Comparison of ENCODE assay signal across 8 cellular contexts in the genomic region with DNA sequence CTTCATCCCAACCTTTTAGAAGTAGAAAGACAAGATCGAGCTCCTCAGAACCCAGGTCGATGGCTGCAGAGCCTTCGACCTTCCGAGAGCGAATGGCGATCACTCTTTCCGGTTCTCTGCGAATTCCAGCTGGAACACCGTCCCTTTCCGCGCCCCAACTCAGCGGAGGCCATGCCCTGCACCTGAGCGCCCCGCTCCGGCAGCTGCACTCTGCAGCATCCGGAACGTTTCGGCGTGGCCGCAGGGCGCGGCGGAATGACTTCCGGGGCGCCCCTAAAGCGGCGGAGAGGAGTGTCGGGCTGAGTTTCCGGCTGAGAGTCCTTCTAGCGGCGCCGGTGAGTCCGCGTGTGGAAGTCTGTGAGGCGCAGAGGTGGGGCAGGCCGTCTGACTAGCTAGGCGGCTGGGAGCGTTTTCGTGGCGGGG. TPM values are rescaled to one million over a fixed set of nuclear protein-coding genes. Genes with fewer than 3 reads are reported as not detected.
DNase-seq lines count a peak whose midpoint lies in the region; ATAC-seq and TF ChIP-seq lines count a peak whose summit lies in the region.
"Not testable (repeated sequence)": the region's sequence is repeated elsewhere in the genome, so short reads cannot be mapped to it uniquely, and the experiment has no call there.

A gene (plus strand): TSS at position 284 of the 423 bp plus-strand sequence. CDS start 4,942 bp downstream, outside the sequence.

- ATAC-seq in CD4-positive, alpha-beta T cell (ENCODE audit: poor library complexity) = peak; percentile 98
- peak; percentile 96 for ATAC-seq in GM19467 (IDR thresholded peaks at IDR 0.05; ENCODE audit: unreplicated experiment)
- ATAC-seq in HG03354 (IDR thresholded peaks at IDR 0.05; ENCODE audit: poor library complexity, severe bottlenecking, unreplicated experiment) = peak; percentile 99
- ATAC-seq in T-cell (replicated peaks in 1 of 4) = peak; percentile 99 to 100 (median 100)
- peak; percentile 100 for ATAC-seq in activated naive CD4-positive, alpha-beta T cell treated with anti-CD3 and anti-CD28 coated beads, Interleukin-2, amount 50 U/mL, for 72 hours
- ATAC-seq in naive B cell (ENCODE audit: low read depth in 2 of 2) = peak; percentile 99

- H3K9me3 ChIP-seq in CD4-positive, alpha-beta T cell (ENCODE audit: control insufficient read depth, low read length) = not testable (repeated sequence)

- intact Hi-C loops in CD4-positive, alpha-beta T cell (cut with DNase I, micrococcal nuclease) = not testable (repeated sequence)

- peak within 1 kb of the TSS; percentile 72 for H3K27ac Mint-ChIP-seq in CD4-positive, alpha-beta T cell
- H3K27ac Mint-ChIP-seq in T-cell (peak within 1 kb of the TSS; percentile 90), naive B cell (peak within 1 kb of the TSS; percentile 26 to 97 (median 91))
- H3K27ac Mint-ChIP-seq in activated naive CD4-positive, alpha-beta T cell treated with anti-CD3 and anti-CD28 coated beads, Interleukin-2, amount 50 U/mL, for 72 hours = peak within 1 kb of the TSS; percentile 86 to 97

- not testable (repeated sequence) for H3K4me1 Mint-ChIP-seq in CD4-positive, alpha-beta T cell (ENCODE audit: low read depth); T-cell; naive B cell

- not testable (repeated sequence) for H3K27me3 ChIP-seq in CD4-positive, alpha-beta T cell (ENCODE audit: control insufficient read depth, insufficient read depth, low read length)

- H3K27ac ChIP-seq in CD4-positive, alpha-beta T cell (ENCODE audit: low read depth, low read length) = not testable (repeated sequence)

- CTCF ChIA-PET in CD4-positive, alpha-beta T cell (lab: Charles Lee); T-cell (lab: Charles Lee): not testable (repeated sequence)

- H3K9me3 Mint-ChIP-seq in CD4-positive, alpha-beta T cell; T-cell; activated naive CD4-positive, alpha-beta T cell treated with anti-CD3 and anti-CD28 coated beads, Interleukin-2, amount 50 U/mL, for 72 hours; naive B cell: not testable (repeated sequence)

- H3K4me3 Mint-ChIP-seq in CD4-positive, alpha-beta T cell = peak within 1 kb of the TSS; percentile 92
- peak within 1 kb of the TSS; percentile 92 to 95 (median 92) for H3K4me3 Mint-ChIP-seq in T-cell
- H3K4me3 Mint-ChIP-seq in naive B cell = peak within 1 kb of the TSS; percentile 86 to 98 (median 96)

- peak; percentile 53 to 75 (median 65) for DNase-seq in CD4-positive, alpha-beta T cell
- DNase-seq in T-cell (peak; percentile 45 to 80 (median 70)), fibroblast of the conjunctiva (ENCODE audit: low read depth) (peak; percentile 43), naive B cell (peak; percentile 73)
- DNase-seq in activated naive CD4-positive, alpha-beta T cell treated with anti-CD3 and anti-CD28 coated beads, Interleukin-2, amount 50 U/mL, for 72 hours (ENCODE audit: low spot score in 2 of 2) = peak; percentile 69 to 89
- DNase-seq in stimulated activated CD8-positive, alpha-beta memory T cell treated with anti-CD3 and anti-CD28 coated beads, Interleukin-12 subunit alpha, Interleukin-12 subunit beta, amount 100 ng/mL, for 1 hour (ENCODE audit: low read depth) = peak; percentile 55

- not testable (repeated sequence) for H3K27me3 Mint-ChIP-seq in CD4-positive, alpha-beta T cell; T-cell; naive B cell

- not testable (repeated sequence) for H3K36me3 Mint-ChIP-seq in CD4-positive, alpha-beta T cell (ENCODE audit: low read depth); T-cell; activated naive CD4-positive, alpha-beta T cell treated with anti-CD3 and anti-CD28 coated beads, Interleukin-2, amount 50 U/mL, for 72 hours; naive B cell

- POLR2A ChIA-PET in CD4-positive, alpha-beta T cell (lab: Charles Lee); T-cell (lab: Charles Lee): not testable (repeated sequence)

- not testable (repeated sequence) for TF ChIP-seq CTCF in CD4-positive, alpha-beta T cell (IDR thresholded peaks at IDR 0.05)

RNA-seq across cellular contexts. Expression of the gene that starts here (rescaled TPM):
- total RNA-seq in CD4-positive, alpha-beta T cell = 10 to 100 TPM; 10.7 to 12.7 TPM
- 10 to 100 TPM; 27.8 to 46.6 (median 35.1) TPM for total RNA-seq in T-cell
- 10 to 100 TPM; 43.7 to 79.5 TPM for total RNA-seq in activated naive CD4-positive, alpha-beta T cell treated with anti-CD3 and anti-CD28 coated beads, Interleukin-2, amount 50 U/mL, for 72 hours
- polyA plus RNA-seq in naive B cell (ENCODE audit: low read depth in 6 of 6) = 10 to 100 TPM; 18.4 to 33.3 (median 25.5) TPM
